In genomic region chr7:98993024-98993897, GRCh38 we compare ENCODE assay signal across 16 cellular contexts.
DNase-seq lines count a peak whose midpoint lies in the region; ATAC-seq and TF ChIP-seq lines count a peak whose summit lies in the region.
"Had no signal": no experiment of that assay in that cellular context is flagged by ENCODE, and none has a peak within 500 bp of the region (broad histone marks: within the 10 kb centered on the region; RNA-seq: fewer than 3 reads in every experiment).

No MANE protein-coding gene starts in this region.

- H3K4me1 Mint-ChIP-seq in GM23338 (no peaks in the 10 kb centered on the region), Calu3 (ENCODE audit: low read depth, unreplicated experiment) (no peaks in the 10 kb centered on the region)
- peaks cover 10% of the 10 kb centered on the region for H3K4me1 Mint-ChIP-seq in stimulated activated memory B cell treated with anti-CD40 and anti-IgM and Interleukin-4, amounts not matched to agents 10 μg/mL and 1 μg/mL and 100 μg/mL, for 72 hours
- peaks cover 38% of the 10 kb centered on the region for H3K4me1 Mint-ChIP-seq in activated naive CD8-positive, alpha-beta T cell treated with anti-CD3 and anti-CD28 coated beads for 36 hours

- TF ChIP-seq POLR2A in esophagus squamous epithelium (IDR thresholded peaks at IDR 0.05), result no peak

- no peaks in the 10 kb centered on the region for H3K4me1 ChIP-seq in GM23338 (ENCODE audit: insufficient read depth)
- H3K4me1 ChIP-seq in PC-3 (ENCODE audit: insufficient read depth, low read length), result no peaks in the 10 kb centered on the region
- no peaks in the 10 kb centered on the region for H3K4me1 ChIP-seq in foreskin keratinocyte
- H3K4me1 ChIP-seq in esophagus squamous epithelium, result no peaks in the 10 kb centered on the region
- H3K4me1 ChIP-seq: left ventricle myocardium inferior, pancreas had no signal

- H3K4me3 ChIP-seq in AG04449 (ENCODE audit: low read depth, low read length) (no peak overlapping the region), GM23338 (no peak overlapping the region), PC-3 (ENCODE audit: low read length) (no peak overlapping the region), esophagus squamous epithelium (no peak overlapping the region)
- H3K4me3 ChIP-seq: gastroesophageal sphincter, left ventricle myocardium inferior, pancreas had no signal

- H3K27ac ChIP-seq in GM23338 (ENCODE audit: low read depth) (no peak overlapping the region), PC-3 (ENCODE audit: low read length) (no peak overlapping the region), foreskin keratinocyte (no peak overlapping the region), esophagus squamous epithelium (no peak overlapping the region)
- H3K27ac ChIP-seq: gastroesophageal sphincter, left ventricle myocardium inferior, pancreas had no signal

- CTCF ChIA-PET in AG04449 (lab: Yijun Ruan, JAX) (interaction anchor here (1.7 kb wide), 1 partner anchor 321 kb away, joined by 4 read pairs; no protein-coding TSS in a partner anchor), PC-3 (lab: Charles Lee) (no interaction called here), Calu3 (lab: Charles Lee) (no interaction called here)

- H3K9me3 Mint-ChIP-seq in GM23338 (no peaks in the 10 kb centered on the region), Calu3 (ENCODE audit: low read depth, unreplicated experiment) (no peaks in the 10 kb centered on the region)
- H3K9me3 Mint-ChIP-seq in stimulated activated memory B cell treated with anti-CD40 and anti-IgM and Interleukin-4, amounts not matched to agents 10 μg/mL and 1 μg/mL and 100 μg/mL, for 72 hours, result no peaks in the 10 kb centered on the region
- no peaks in the 10 kb centered on the region for H3K9me3 Mint-ChIP-seq in activated naive CD8-positive, alpha-beta T cell treated with anti-CD3 and anti-CD28 coated beads for 36 hours
- H3K9me3 Mint-ChIP-seq: activated B cell treated with CpG ODN at 0.5 μM for 24 hours had no signal

- no peak for DNase-seq in AG04449 (ENCODE audit: low read depth, low spot score)
- peak; percentile 47 for DNase-seq in GM23338 (ENCODE audit: low spot score)
- no peak for DNase-seq in PC-3
- no peak for DNase-seq in foreskin keratinocyte
- DNase-seq in activated naive CD8-positive, alpha-beta T cell treated with anti-CD3 and anti-CD28 coated beads for 36 hours, result no peak
- no peak for DNase-seq in Calu3
- DNase-seq in esophagus squamous epithelium (lab: John Stamatoyannopoulos, UW), result no peak
- DNase-seq: activated B cell treated with CpG ODN at 0.5 μM for 24 hours; left ventricle myocardium inferior; NCI-H146; NK-92 treated with Interleukin-12 subunit alpha and Interleukin-12 subunit beta, amount 100 ng/mL, for 24 hours; stimulated activated CD4-positive, alpha-beta T cell treated with anti-CD3 and anti-CD28 coated beads, Interleukin-2, amount 100 ng/mL, for 48 hours; T-helper 1 cell had no signal

- H3K4me2 ChIP-seq in GM23338 (no peak overlapping the region), PC-3 (ENCODE audit: low read length) (no peak overlapping the region)

- BruUV-seq in PC-3 (replicated peaks; lab: Mats Ljungman, UMichigan) (no TSS peak), Calu3 (replicated peaks; lab: Mats Ljungman, UMichigan) (no TSS peak)

- no peak overlapping the region for H2AFZ ChIP-seq in GM23338
- no peak overlapping the region for H2AFZ ChIP-seq in PC-3 (ENCODE audit: low read length)

- no peak overlapping the region for H3K27ac Mint-ChIP-seq in GM23338
- H3K27ac Mint-ChIP-seq in stimulated activated memory B cell treated with anti-CD40 and anti-IgM and Interleukin-4, amounts not matched to agents 10 μg/mL and 1 μg/mL and 100 μg/mL, for 72 hours, result no peak overlapping the region
- no peak overlapping the region for H3K27ac Mint-ChIP-seq in activated naive CD8-positive, alpha-beta T cell treated with anti-CD3 and anti-CD28 coated beads for 36 hours
- no peak overlapping the region for H3K27ac Mint-ChIP-seq in Calu3 (ENCODE audit: unreplicated experiment)
- H3K27ac Mint-ChIP-seq: activated B cell treated with CpG ODN at 0.5 μM for 24 hours had no signal

- peak; percentile 3 for TF ChIP-seq CTCF in AG04449 (IDR thresholded peaks at IDR 0.05; ENCODE audit: insufficient read depth, low read length, missing control alignments)
- peak; percentile 44 to 49 for TF ChIP-seq CTCF in GM23338 (conservative IDR thresholded peaks at IDR 0.05; ENCODE audit: low read depth in 2 of 2)
- TF ChIP-seq CTCF in PC-3 (conservative IDR thresholded peaks at IDR 0.05; ENCODE audit: low read depth, low read length), result peak; percentile 37
- TF ChIP-seq CTCF in foreskin keratinocyte (conservative IDR thresholded peaks at IDR 0.05), result peak; percentile 29
- no peak for TF ChIP-seq CTCF in Calu3 (IDR thresholded peaks at IDR 0.05; ENCODE audit: unreplicated experiment)
- TF ChIP-seq CTCF in esophagus squamous epithelium (IDR thresholded peaks at IDR 0.05), result no peak

- H3K27me3 Mint-ChIP-seq in GM23338 (ENCODE audit: insufficient read depth, low read depth, poor library complexity) (peaks cover 10% of the 10 kb centered on the region), Calu3 (ENCODE audit: unreplicated experiment) (no peaks in the 10 kb centered on the region)
- H3K27me3 Mint-ChIP-seq in stimulated activated memory B cell treated with anti-CD40 and anti-IgM and Interleukin-4, amounts not matched to agents 10 μg/mL and 1 μg/mL and 100 μg/mL, for 72 hours, result no peaks in the 10 kb centered on the region
- no peaks in the 10 kb centered on the region for H3K27me3 Mint-ChIP-seq in activated naive CD8-positive, alpha-beta T cell treated with anti-CD3 and anti-CD28 coated beads for 36 hours
- H3K27me3 Mint-ChIP-seq: activated B cell treated with CpG ODN at 0.5 μM for 24 hours had no signal

- ATAC-seq in GM23338, result peak; percentile 32; the same call in 1 of the 3 replicates
- no peak for ATAC-seq in PC-3
- no peak for ATAC-seq in foreskin keratinocyte
- ATAC-seq in stimulated activated memory B cell treated with anti-CD40 and anti-IgM and Interleukin-4, amounts not matched to agents 10 μg/mL and 1 μg/mL and 100 μg/mL, for 72 hours, result no peak
- ATAC-seq: gastroesophageal sphincter, pancreas had no signal

- H4K20me1 ChIP-seq in GM23338 (replicated peaks; ENCODE audit: insufficient read depth), result peaks cover 14% of the 10 kb centered on the region
- H4K20me1 ChIP-seq in PC-3 (ENCODE audit: low read length), result no peaks in the 10 kb centered on the region

- H3K9me3 ChIP-seq in PC-3 (ENCODE audit: low read length), result no peaks in the 10 kb centered on the region
- no peaks in the 10 kb centered on the region for H3K9me3 ChIP-seq in esophagus squamous epithelium
- H3K9me3 ChIP-seq: gastroesophageal sphincter, left ventricle myocardium inferior, pancreas had no signal

- H3K9ac ChIP-seq in PC-3 (ENCODE audit: low read length), result no peak overlapping the region

- H3K9me2 ChIP-seq in GM23338 (ENCODE audit: insufficient read depth) (no peaks in the 10 kb centered on the region), PC-3 (replicated peaks; ENCODE audit: low read length) (no peaks in the 10 kb centered on the region)

- POLR2A ChIA-PET in AG04449 (lab: Yijun Ruan, JAX), result interaction anchor here (0.6 to 0.9 kb wide), 2 partner anchors 71 to 713 kb away, joined by 3 read pairs; no protein-coding TSS in a partner anchor
- POLR2A ChIA-PET in PC-3 (lab: Charles Lee; ENCODE audit: unreplicated experiment), result no interaction called here

- H3K4me3 Mint-ChIP-seq in GM23338 (no peak overlapping the region), Calu3 (ENCODE audit: low read depth, unreplicated experiment) (no peak overlapping the region)
- no peak overlapping the region for H3K4me3 Mint-ChIP-seq in stimulated activated memory B cell treated with anti-CD40 and anti-IgM and Interleukin-4, amounts not matched to agents 10 μg/mL and 1 μg/mL and 100 μg/mL, for 72 hours
- no peak overlapping the region for H3K4me3 Mint-ChIP-seq in activated naive CD8-positive, alpha-beta T cell treated with anti-CD3 and anti-CD28 coated beads for 36 hours
- H3K4me3 Mint-ChIP-seq: activated B cell treated with CpG ODN at 0.5 μM for 24 hours had no signal

- H3K36me3 Mint-ChIP-seq in GM23338 (ENCODE audit: low read depth) (peaks cover 73% of the 10 kb centered on the region), Calu3 (ENCODE audit: insufficient read depth, unreplicated experiment) (peaks cover 26% of the 10 kb centered on the region)
- H3K36me3 Mint-ChIP-seq in stimulated activated memory B cell treated with anti-CD40 and anti-IgM and Interleukin-4, amounts not matched to agents 10 μg/mL and 1 μg/mL and 100 μg/mL, for 72 hours, result peaks cover 56% of the 10 kb centered on the region
- H3K36me3 Mint-ChIP-seq in activated naive CD8-positive, alpha-beta T cell treated with anti-CD3 and anti-CD28 coated beads for 36 hours, result peaks cover 47% of the 10 kb centered on the region

- WGBS in esophagus squamous epithelium, 2 donors, result 90 to 96% methylated on average over 28 to 32 of the region's 32 CpGs

- H3F3A ChIP-seq in GM23338 (replicated peaks; ENCODE audit: low read depth) (no peaks in the 10 kb centered on the region), PC-3 (ENCODE audit: low read length, unreplicated experiment) (no peaks in the 10 kb centered on the region)

- intact Hi-C loops in PC-3 (cut with micrococcal nuclease), result no loop called here
- intact Hi-C loops in Calu3 (cut with micrococcal nuclease; ENCODE audit: unreplicated experiment), result no loop called here
- intact Hi-C loops in esophagus squamous epithelium (cut with DNase I), result no loop called here

- H3K79me2 ChIP-seq in GM23338 (replicated peaks; ENCODE audit: insufficient read depth), result no peaks in the 10 kb centered on the region
- no peaks in the 10 kb centered on the region for H3K79me2 ChIP-seq in PC-3 (ENCODE audit: low read length)

- H3K27me3 ChIP-seq in GM23338 (ENCODE audit: insufficient read depth), result no peaks in the 10 kb centered on the region
- no peaks in the 10 kb centered on the region for H3K27me3 ChIP-seq in PC-3 (ENCODE audit: low read length)
- no peaks in the 10 kb centered on the region for H3K27me3 ChIP-seq in foreskin keratinocyte
- no peaks in the 10 kb centered on the region for H3K27me3 ChIP-seq in esophagus squamous epithelium
- H3K27me3 ChIP-seq: gastroesophageal sphincter, pancreas had no signal

- H3K36me3 ChIP-seq in GM23338 (ENCODE audit: insufficient read depth) (peaks cover 24% of the 10 kb centered on the region), PC-3 (ENCODE audit: low read depth, low read length) (peaks cover 46% of the 10 kb centered on the region; the same call in 1 of the 2 replicates), esophagus squamous epithelium (peaks cover 28 to 100% (median 54%) of the 10 kb centered on the region in 3 donors)

TF ChIP-seq in GM23338, 12 proteins besides CTCF, POLR2A, EP300 and RAD21 (continues in another document):
- TF ChIP-seq NANOG (IDR thresholded peaks at IDR 0.05; ENCODE audit: borderline replicate concordance) (no peak), STAT1 (IDR thresholded peaks at IDR 0.05; ENCODE audit: unreplicated experiment) (no peak), EZH2 (IDR thresholded peaks at IDR 0.05; ENCODE audit: low read depth, unreplicated experiment) (no peak)

Comparison
In these comparisons a context has a peak if more than half of its experiments do, and no peak if none do; other contexts are left out.
1. CTCF ChIP-seq: peak in AG04449 (single experiment), GM23338 (2 of 2), PC-3 (single experiment) and foreskin keratinocyte (single experiment); none in Calu3 (single experiment) and esophagus squamous epithelium (0 of 6).